Comparison of ENCODE assay signal across 1 cellular context in the genomic region with DNA sequence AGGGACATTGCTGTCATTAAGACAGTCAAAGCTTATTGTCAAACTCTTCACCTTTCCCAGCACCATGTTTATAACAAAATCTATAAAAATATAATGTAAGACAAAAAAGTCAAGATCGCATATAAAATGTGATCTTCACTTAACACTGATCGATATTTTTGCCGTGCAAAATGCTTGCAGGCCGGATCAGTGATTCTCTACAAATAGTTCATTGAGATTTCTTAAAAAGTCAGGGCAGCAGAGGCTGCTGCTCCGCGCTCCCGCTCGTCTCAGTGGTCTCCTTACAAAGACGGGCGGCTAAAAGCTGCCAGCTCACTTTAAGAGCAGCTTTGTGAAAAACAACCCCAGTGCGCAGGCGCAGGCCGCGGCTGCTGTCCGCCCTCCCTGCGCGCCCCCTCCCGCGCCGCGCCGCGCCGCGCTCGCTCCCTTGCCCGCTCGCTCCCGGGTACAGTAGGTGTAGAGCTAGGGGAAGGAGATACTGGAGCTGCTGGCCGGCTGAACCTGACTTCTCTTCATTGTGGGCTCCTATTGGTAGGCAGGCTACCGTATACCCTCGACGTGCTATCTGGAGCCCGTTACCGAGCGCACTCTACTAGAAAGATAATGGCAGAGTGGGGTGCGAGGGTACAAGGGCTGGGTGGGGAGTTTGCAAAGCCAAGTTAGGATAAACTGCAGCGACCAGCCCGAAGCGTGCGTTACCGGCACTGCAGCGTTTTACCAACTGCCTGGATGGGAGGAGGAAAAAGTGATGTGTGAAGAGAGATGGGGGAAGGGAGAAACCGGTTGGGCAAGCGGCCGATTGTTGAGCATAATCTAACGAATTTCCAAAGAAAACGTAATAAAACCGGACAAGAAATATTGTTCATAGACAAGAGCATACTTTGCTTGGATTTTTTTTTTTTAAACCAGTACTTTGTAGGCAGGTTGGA.
TF ChIP-seq lines count a peak whose summit lies in the region.

A gene with protein sequence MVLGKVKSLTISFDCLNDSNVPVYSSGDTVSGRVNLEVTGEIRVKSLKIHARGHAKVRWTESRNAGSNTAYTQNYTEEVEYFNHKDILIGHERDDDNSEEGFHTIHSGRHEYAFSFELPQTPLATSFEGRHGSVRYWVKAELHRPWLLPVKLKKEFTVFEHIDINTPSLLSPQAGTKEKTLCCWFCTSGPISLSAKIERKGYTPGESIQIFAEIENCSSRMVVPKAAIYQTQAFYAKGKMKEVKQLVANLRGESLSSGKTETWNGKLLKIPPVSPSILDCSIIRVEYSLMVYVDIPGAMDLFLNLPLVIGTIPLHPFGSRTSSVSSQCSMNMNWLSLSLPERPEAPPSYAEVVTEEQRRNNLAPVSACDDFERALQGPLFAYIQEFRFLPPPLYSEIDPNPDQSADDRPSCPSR (minus strand): TSS at position 291 of the 929 bp plus-strand sequence. CDS start 225 bp downstream, at position 66.

TF ChIP-seq in HCT116, 20 proteins besides CTCF, POLR2A, EP300 and RAD21 (continued from another document):
- TF ChIP-seq REST (IDR thresholded peaks at IDR 0.05; ENCODE audit: low read depth) (no peak), YY1 (IDR thresholded peaks at IDR 0.05; ENCODE audit: extremely low read depth, insufficient replicate concordance, low read depth, low read length) (peak; percentile 46), EZH2phosphoT487 (IDR thresholded peaks at IDR 0.05; ENCODE audit: borderline replicate concordance) (no peak), EGR1 (IDR thresholded peaks at IDR 0.05; ENCODE audit: low read depth) (no peak), CBX3 (IDR thresholded peaks at IDR 0.05; ENCODE audit: low read depth) (peak; percentile 64; the same call in 1 of the 2 replicates), SP1 (IDR thresholded peaks at IDR 0.05; ENCODE audit: low read depth) (peak; percentile 75), TCF7L2 (IDR thresholded peaks at IDR 0.05; ENCODE audit: borderline replicate concordance, extremely low read depth, insufficient read depth, insufficient read length) (peak; percentile 12), JUND (IDR thresholded peaks at IDR 0.05) (peak; percentile 47; the same call in 1 of the 2 replicates)
- TF ChIP-seq, protein P1, sequence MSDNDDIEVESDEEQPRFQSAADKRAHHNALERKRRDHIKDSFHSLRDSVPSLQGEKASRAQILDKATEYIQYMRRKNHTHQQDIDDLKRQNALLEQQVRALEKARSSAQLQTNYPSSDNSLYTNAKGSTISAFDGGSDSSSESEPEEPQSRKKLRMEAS (IDR thresholded peaks at IDR 0.05): peak; percentile 76
